Comparison of ENCODE assay signal across 2 cellular contexts in the genomic region with DNA sequence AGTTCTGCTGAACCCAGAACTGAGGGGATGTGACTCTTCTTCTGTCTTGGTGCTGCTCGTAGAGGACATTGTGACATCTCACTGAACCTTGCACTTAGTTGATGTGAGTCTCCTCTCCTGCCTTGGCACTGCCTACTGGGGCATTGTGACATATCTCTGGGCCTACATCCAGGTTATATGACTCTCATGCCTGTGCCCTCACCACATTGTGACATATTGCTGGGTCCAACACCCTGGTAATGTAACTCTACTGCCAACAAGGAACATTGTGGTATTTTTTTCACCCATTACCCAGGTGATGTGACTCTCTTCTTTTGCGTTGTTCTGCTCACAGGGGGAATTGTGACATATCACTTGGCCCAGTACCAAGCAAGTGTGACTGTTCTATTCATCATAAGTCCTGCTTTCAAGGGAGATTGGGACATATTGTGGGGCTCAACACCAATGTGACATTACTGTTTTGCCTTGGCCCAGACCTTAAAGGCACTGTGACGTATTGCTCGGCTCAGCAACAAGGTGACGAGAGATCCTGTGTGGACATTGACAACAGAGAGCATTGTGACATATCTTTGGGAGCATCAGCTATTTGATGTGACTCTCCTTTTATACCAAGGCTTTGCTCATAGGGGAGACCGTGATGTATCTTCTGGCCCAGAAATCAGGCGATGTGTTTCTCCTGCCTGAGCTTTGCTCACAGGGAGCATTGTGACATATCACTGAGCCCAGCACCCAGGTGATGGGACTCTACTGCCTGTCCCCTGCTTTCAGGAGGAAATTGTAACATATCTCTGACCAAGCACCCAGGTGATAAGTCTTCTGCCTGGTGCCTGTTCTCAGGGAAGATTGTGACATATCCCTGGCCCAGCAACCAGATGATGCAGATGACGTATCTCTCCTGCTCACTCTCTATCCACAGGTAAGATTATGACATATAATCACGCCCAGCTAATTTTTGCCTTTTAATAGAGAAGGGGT.
TF ChIP-seq lines count a peak whose summit lies in the region.

No MANE protein-coding gene starts in this region.

TF ChIP-seq in K562, 482 proteins besides CTCF, POLR2A, EP300 and RAD21 (continued from another document):
- TF ChIP-seq CEBPB (tag; IDR thresholded peaks at IDR 0.05) = peak; percentile 22; the same call in 1 of the 2 replicates
TF ChIP-seq in K562: peak in this region for 1.

TF ChIP-seq in liver, 16 proteins besides CTCF, POLR2A, EP300 and RAD21 (continued from another document):
- TF ChIP-seq, protein P1, sequence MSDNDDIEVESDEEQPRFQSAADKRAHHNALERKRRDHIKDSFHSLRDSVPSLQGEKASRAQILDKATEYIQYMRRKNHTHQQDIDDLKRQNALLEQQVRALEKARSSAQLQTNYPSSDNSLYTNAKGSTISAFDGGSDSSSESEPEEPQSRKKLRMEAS (IDR thresholded peaks at IDR 0.05) = no peak
- TF ChIP-seq FOXA1 (IDR thresholded peaks at IDR 0.05) = no peak
- no peak for TF ChIP-seq YY1 (IDR thresholded peaks at IDR 0.05)
- TF ChIP-seq, protein P2, sequence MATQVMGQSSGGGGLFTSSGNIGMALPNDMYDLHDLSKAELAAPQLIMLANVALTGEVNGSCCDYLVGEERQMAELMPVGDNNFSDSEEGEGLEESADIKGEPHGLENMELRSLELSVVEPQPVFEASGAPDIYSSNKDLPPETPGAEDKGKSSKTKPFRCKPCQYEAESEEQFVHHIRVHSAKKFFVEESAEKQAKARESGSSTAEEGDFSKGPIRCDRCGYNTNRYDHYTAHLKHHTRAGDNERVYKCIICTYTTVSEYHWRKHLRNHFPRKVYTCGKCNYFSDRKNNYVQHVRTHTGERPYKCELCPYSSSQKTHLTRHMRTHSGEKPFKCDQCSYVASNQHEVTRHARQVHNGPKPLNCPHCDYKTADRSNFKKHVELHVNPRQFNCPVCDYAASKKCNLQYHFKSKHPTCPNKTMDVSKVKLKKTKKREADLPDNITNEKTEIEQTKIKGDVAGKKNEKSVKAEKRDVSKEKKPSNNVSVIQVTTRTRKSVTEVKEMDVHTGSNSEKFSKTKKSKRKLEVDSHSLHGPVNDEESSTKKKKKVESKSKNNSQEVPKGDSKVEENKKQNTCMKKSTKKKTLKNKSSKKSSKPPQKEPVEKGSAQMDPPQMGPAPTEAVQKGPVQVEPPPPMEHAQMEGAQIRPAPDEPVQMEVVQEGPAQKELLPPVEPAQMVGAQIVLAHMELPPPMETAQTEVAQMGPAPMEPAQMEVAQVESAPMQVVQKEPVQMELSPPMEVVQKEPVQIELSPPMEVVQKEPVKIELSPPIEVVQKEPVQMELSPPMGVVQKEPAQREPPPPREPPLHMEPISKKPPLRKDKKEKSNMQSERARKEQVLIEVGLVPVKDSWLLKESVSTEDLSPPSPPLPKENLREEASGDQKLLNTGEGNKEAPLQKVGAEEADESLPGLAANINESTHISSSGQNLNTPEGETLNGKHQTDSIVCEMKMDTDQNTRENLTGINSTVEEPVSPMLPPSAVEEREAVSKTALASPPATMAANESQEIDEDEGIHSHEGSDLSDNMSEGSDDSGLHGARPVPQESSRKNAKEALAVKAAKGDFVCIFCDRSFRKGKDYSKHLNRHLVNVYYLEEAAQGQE (IDR thresholded peaks at IDR 0.05) = no peak
- peak; percentile 50 to 58 for TF ChIP-seq HNF4A (conservative IDR thresholded peaks at IDR 0.05)
- no peak for TF ChIP-seq HNF4G (IDR thresholded peaks at IDR 0.05)
- no peak for TF ChIP-seq FOXA2 (IDR thresholded peaks at IDR 0.05)
- no peak for TF ChIP-seq GABPA (IDR thresholded peaks at IDR 0.05 in 1 of 2, conservative IDR thresholded peaks at IDR 0.05 in 1 of 2)
- peak in 1 of 2 donors; percentile 13 for TF ChIP-seq JUND (IDR thresholded peaks at IDR 0.05)
- TF ChIP-seq, protein P3, sequence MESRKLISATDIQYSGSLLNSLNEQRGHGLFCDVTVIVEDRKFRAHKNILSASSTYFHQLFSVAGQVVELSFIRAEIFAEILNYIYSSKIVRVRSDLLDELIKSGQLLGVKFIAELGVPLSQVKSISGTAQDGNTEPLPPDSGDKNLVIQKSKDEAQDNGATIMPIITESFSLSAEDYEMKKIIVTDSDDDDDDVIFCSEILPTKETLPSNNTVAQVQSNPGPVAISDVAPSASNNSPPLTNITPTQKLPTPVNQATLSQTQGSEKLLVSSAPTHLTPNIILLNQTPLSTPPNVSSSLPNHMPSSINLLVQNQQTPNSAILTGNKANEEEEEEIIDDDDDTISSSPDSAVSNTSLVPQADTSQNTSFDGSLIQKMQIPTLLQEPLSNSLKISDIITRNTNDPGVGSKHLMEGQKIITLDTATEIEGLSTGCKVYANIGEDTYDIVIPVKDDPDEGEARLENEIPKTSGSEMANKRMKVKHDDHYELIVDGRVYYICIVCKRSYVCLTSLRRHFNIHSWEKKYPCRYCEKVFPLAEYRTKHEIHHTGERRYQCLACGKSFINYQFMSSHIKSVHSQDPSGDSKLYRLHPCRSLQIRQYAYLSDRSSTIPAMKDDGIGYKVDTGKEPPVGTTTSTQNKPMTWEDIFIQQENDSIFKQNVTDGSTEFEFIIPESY (IDR thresholded peaks at IDR 0.05) = no peak
- no peak for TF ChIP-seq NR2F2 (IDR thresholded peaks at IDR 0.05)
- TF ChIP-seq, protein P4, sequence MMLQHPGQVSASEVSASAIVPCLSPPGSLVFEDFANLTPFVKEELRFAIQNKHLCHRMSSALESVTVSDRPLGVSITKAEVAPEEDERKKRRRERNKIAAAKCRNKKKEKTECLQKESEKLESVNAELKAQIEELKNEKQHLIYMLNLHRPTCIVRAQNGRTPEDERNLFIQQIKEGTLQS (IDR thresholded peaks at IDR 0.05) = no peak
- no peak for TF ChIP-seq EGR1 (IDR thresholded peaks at IDR 0.05; ENCODE audit: low read depth in 2 of 2)
- no peak for TF ChIP-seq TAF1 (conservative IDR thresholded peaks at IDR 0.05)
- TF ChIP-seq SP1 (IDR thresholded peaks at IDR 0.05) = no peak
